In the genomic region with DNA sequence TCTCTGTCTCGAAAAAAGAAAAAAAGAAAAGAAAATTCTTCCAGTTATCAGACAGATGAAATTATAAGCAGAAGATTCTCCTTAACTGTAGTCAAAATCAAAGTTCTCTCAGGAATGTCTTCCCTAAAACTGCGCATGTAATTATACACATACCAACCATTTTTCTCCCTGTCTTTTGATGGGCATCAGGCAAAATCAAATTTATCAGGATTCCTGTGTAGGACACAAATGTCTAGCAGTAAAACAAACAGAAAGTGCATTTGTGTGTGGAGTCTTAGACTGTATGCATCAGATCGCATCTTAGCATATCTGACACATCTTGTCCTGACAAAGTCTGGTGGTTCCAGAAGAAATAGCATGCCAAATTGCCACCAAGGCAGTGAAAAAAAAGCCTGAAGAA, we compare ENCODE assay signal across 33 cellular contexts. TPM values are rescaled to one million over a fixed set of nuclear protein-coding genes. Genes with fewer than 3 reads are reported as not detected.
"Had no signal": no experiment of that assay in that cellular context is flagged by ENCODE, and none has a peak within 500 bp of the region (broad histone marks: within the 10 kb centered on the region; RNA-seq: fewer than 3 reads in every experiment).

No MANE protein-coding gene starts in this region.

- H3K27ac ChIP-seq: ascending aorta, breast epithelium, cardiac muscle cell, coronary artery, dorsolateral prefrontal cortex had no signal

- DNase-seq: activated CD4-positive, alpha-beta memory T cell treated with anti-CD3 and anti-CD28 coated beads for 36 hours; activated CD4-positive, alpha-beta T cell treated with anti-CD3 and anti-CD28 coated beads for 36 hours; activated CD4-positive, alpha-beta T cell treated with anti-CD3 and anti-CD28 coated beads, Interleukin-2, amount 10 ng/mL, durations not matched to agents 24 days and 14 days; activated CD4-positive, CD25-positive, alpha-beta regulatory T cell; activated CD4-positive, CD25-positive, alpha-beta regulatory T cell treated with anti-CD3 and anti-CD28 coated beads, Interleukin-2, amount 50 U/mL, for 72 hours; activated CD8-positive, alpha-beta memory T cell treated with anti-CD3 and anti-CD28 coated beads, Interleukin-2, amount 10 ng/mL, durations not matched to agents 7 days and 5 days; activated CD8-positive, alpha-beta memory T cell treated with anti-CD3 and anti-CD28 coated beads, Interleukin-2, amount 50 U/mL, for 4 hours; activated CD8-positive, alpha-beta T cell treated with anti-CD3 and anti-CD28 coated beads, Interleukin-2, amount 10 ng/mL, durations not matched to agents 7 days and 5 days; activated gamma-delta T cell; activated naive CD4-positive, alpha-beta T cell; activated naive CD4-positive, alpha-beta T cell treated with anti-CD3 and anti-CD28 coated beads, Interleukin-2, amount 10 ng/mL, durations not matched to agents 7 days and 5 days; activated naive CD8-positive, alpha-beta T cell treated with anti-CD3 and anti-CD28 coated beads, Interleukin-2, amount 10 ng/mL, durations not matched to agents 7 days and 5 days; activated T-cell treated with anti-CD3 and anti-CD28 coated beads for 4 hours; activated T-cell treated with anti-CD3 and anti-CD28 coated beads, Interleukin-2, amount 50 U/mL, for 24 hours; activated T-cell treated with anti-CD3 and anti-CD28 coated beads, Interleukin-2, amount 50 U/mL, for 72 hours; central memory CD4-positive, alpha-beta T cell; cerebellar nuclear complex; dorsolateral prefrontal cortex; effector memory CD4-positive, alpha-beta T cell; endodermal cell; foreskin fibroblast; T-helper 1 cell; T-helper 17 cell; T1000 had no signal

- H3K4me1 Mint-ChIP-seq: activated CD4-positive, alpha-beta T cell treated with anti-CD3 and anti-CD28 coated beads for 36 hours; activated CD4-positive, alpha-beta T cell treated with anti-CD3 and anti-CD28 coated beads, Interleukin-2, amount 10 ng/mL, durations not matched to agents 24 days and 14 days; activated CD8-positive, alpha-beta memory T cell treated with anti-CD3 and anti-CD28 coated beads, Interleukin-2, amount 10 ng/mL, durations not matched to agents 7 days and 5 days; activated naive CD4-positive, alpha-beta T cell treated with anti-CD3 and anti-CD28 coated beads, Interleukin-2, amount 10 ng/mL, durations not matched to agents 7 days and 5 days had no signal

- H3K9me3 ChIP-seq: ascending aorta, breast epithelium had no signal

- H3K27ac Mint-ChIP-seq: activated CD4-positive, alpha-beta memory T cell treated with anti-CD3 and anti-CD28 coated beads for 36 hours; activated CD4-positive, alpha-beta T cell treated with anti-CD3 and anti-CD28 coated beads for 36 hours; activated CD4-positive, alpha-beta T cell treated with anti-CD3 and anti-CD28 coated beads, Interleukin-2, amount 10 ng/mL, durations not matched to agents 24 days and 14 days; activated CD8-positive, alpha-beta memory T cell treated with anti-CD3 and anti-CD28 coated beads, Interleukin-2, amount 10 ng/mL, durations not matched to agents 7 days and 5 days; activated CD8-positive, alpha-beta T cell treated with anti-CD3 and anti-CD28 coated beads, Interleukin-2, amount 10 ng/mL, durations not matched to agents 7 days and 5 days; activated naive CD4-positive, alpha-beta T cell treated with anti-CD3 and anti-CD28 coated beads, Interleukin-2, amount 10 ng/mL, durations not matched to agents 7 days and 5 days; activated naive CD4-positive, alpha-beta T cell treated with anti-CD3 and anti-CD28 coated beads, Interleukin-2, amount 50 U/mL, for 72 hours; activated naive CD8-positive, alpha-beta T cell treated with anti-CD3 and anti-CD28 coated beads, Interleukin-2, amount 10 ng/mL, durations not matched to agents 7 days and 5 days; activated T-cell treated with anti-CD3 and anti-CD28 coated beads, Interleukin-2, amount 50 U/mL, for 24 hours; activated T-cell treated with anti-CD3 and anti-CD28 coated beads, Interleukin-2, amount 50 U/mL, for 72 hours; brain; dendritic cell treated with granulocyte-macrophage colony-stimulating factor and Interleukin-4, amounts not matched to agents 40 ng/mL and 50 ng/mL, for 4 days; endodermal cell; T-helper 17 cell; T-helper 2 cell treated with Interferon-gamma antibody and Interleukin-4, amounts not matched to agents 5 μg/mL and 100 μg/mL, for 36 hours had no signal

- H3K9me3 Mint-ChIP-seq: activated CD4-positive, alpha-beta memory T cell treated with anti-CD3 and anti-CD28 coated beads for 36 hours; activated CD4-positive, alpha-beta T cell treated with anti-CD3 and anti-CD28 coated beads, Interleukin-2, amount 10 ng/mL, durations not matched to agents 24 days and 14 days; activated naive CD4-positive, alpha-beta T cell treated with anti-CD3 and anti-CD28 coated beads, Interleukin-2, amount 10 ng/mL, durations not matched to agents 7 days and 5 days; activated naive CD4-positive, alpha-beta T cell treated with anti-CD3 and anti-CD28 coated beads, Interleukin-2, amount 50 U/mL, for 72 hours; activated naive CD8-positive, alpha-beta T cell treated with anti-CD3 and anti-CD28 coated beads, Interleukin-2, amount 10 ng/mL, durations not matched to agents 7 days and 5 days; activated T-cell treated with anti-CD3 and anti-CD28 coated beads, Interleukin-2, amount 50 U/mL, for 24 hours; activated T-cell treated with anti-CD3 and anti-CD28 coated beads, Interleukin-2, amount 50 U/mL, for 72 hours; brain; dendritic cell treated with granulocyte-macrophage colony-stimulating factor and Interleukin-4, amounts not matched to agents 40 ng/mL and 50 ng/mL, for 4 days; endodermal cell; T-helper 2 cell treated with Interferon-gamma antibody and Interleukin-4, amounts not matched to agents 5 μg/mL and 100 μg/mL, for 36 hours had no signal

- H3K4me1 ChIP-seq: breast epithelium had no signal

- H3K36me3 Mint-ChIP-seq: activated CD4-positive, alpha-beta memory T cell treated with anti-CD3 and anti-CD28 coated beads for 36 hours; activated CD8-positive, alpha-beta memory T cell treated with anti-CD3 and anti-CD28 coated beads, Interleukin-2, amount 10 ng/mL, durations not matched to agents 7 days and 5 days; activated naive CD4-positive, alpha-beta T cell treated with anti-CD3 and anti-CD28 coated beads, Interleukin-2, amount 10 ng/mL, durations not matched to agents 7 days and 5 days; activated naive CD4-positive, alpha-beta T cell treated with anti-CD3 and anti-CD28 coated beads, Interleukin-2, amount 50 U/mL, for 72 hours; activated naive CD8-positive, alpha-beta T cell treated with anti-CD3 and anti-CD28 coated beads, Interleukin-2, amount 10 ng/mL, durations not matched to agents 7 days and 5 days; brain had no signal

- H3K36me3 ChIP-seq: ascending aorta, breast epithelium, cardiac muscle cell had no signal

- H3K27me3 ChIP-seq: ascending aorta, breast epithelium, cardiac muscle cell, dorsolateral prefrontal cortex had no signal

- H3K4me3 ChIP-seq: ascending aorta, breast epithelium, cardiac muscle cell, coronary artery, dorsolateral prefrontal cortex had no signal

- H3K4me3 Mint-ChIP-seq: activated CD4-positive, alpha-beta memory T cell treated with anti-CD3 and anti-CD28 coated beads for 36 hours; activated CD4-positive, alpha-beta T cell treated with anti-CD3 and anti-CD28 coated beads for 36 hours; activated CD4-positive, alpha-beta T cell treated with anti-CD3 and anti-CD28 coated beads, Interleukin-2, amount 10 ng/mL, durations not matched to agents 24 days and 14 days; activated CD8-positive, alpha-beta memory T cell treated with anti-CD3 and anti-CD28 coated beads, Interleukin-2, amount 10 ng/mL, durations not matched to agents 7 days and 5 days; activated CD8-positive, alpha-beta T cell treated with anti-CD3 and anti-CD28 coated beads, Interleukin-2, amount 10 ng/mL, durations not matched to agents 7 days and 5 days; activated naive CD4-positive, alpha-beta T cell treated with anti-CD3 and anti-CD28 coated beads, Interleukin-2, amount 10 ng/mL, durations not matched to agents 7 days and 5 days; activated naive CD8-positive, alpha-beta T cell treated with anti-CD3 and anti-CD28 coated beads, Interleukin-2, amount 10 ng/mL, durations not matched to agents 7 days and 5 days; activated T-cell treated with anti-CD3 and anti-CD28 coated beads, Interleukin-2, amount 50 U/mL, for 24 hours; activated T-cell treated with anti-CD3 and anti-CD28 coated beads, Interleukin-2, amount 50 U/mL, for 72 hours; brain; dendritic cell treated with granulocyte-macrophage colony-stimulating factor and Interleukin-4, amounts not matched to agents 40 ng/mL and 50 ng/mL, for 4 days; endodermal cell; T-helper 17 cell; T-helper 2 cell treated with Interferon-gamma antibody and Interleukin-4, amounts not matched to agents 5 μg/mL and 100 μg/mL, for 36 hours had no signal

RNA-seq across cellular contexts. Expression of gene ARPIN, which starts 3.9 kb away (rescaled TPM):
- total RNA-seq: activated CD4-positive, alpha-beta T cell treated with anti-CD3 and anti-CD28 coated beads for 36 hours; activated CD4-positive, alpha-beta T cell treated with anti-CD3 and anti-CD28 coated beads, Interleukin-2, amount 10 ng/mL, durations not matched to agents 24 days and 14 days; activated CD8-positive, alpha-beta memory T cell treated with anti-CD3 and anti-CD28 coated beads for 36 hours; activated CD8-positive, alpha-beta memory T cell treated with anti-CD3 and anti-CD28 coated beads, Interleukin-2, amount 10 ng/mL, durations not matched to agents 7 days and 5 days; activated CD8-positive, alpha-beta T cell treated with anti-CD3 and anti-CD28 coated beads, Interleukin-2, amount 10 ng/mL, durations not matched to agents 7 days and 5 days; activated naive CD4-positive, alpha-beta T cell treated with anti-CD3 and anti-CD28 coated beads, Interleukin-2, amount 50 U/mL, for 72 hours; activated T-cell treated with anti-CD3 and anti-CD28 coated beads, Interleukin-2, amount 50 U/mL, for 72 hours had no signal
